In genomic region chr14:35553808-35554207, GRCh38 we compare ENCODE assay signal across 3 cellular contexts.
TF ChIP-seq lines count a peak whose summit lies in the region.

No MANE protein-coding gene starts in this region.

TF ChIP-seq in liver, 16 proteins besides CTCF, POLR2A, EP300 and RAD21 (continued from another document):
- TF ChIP-seq, protein P1, sequence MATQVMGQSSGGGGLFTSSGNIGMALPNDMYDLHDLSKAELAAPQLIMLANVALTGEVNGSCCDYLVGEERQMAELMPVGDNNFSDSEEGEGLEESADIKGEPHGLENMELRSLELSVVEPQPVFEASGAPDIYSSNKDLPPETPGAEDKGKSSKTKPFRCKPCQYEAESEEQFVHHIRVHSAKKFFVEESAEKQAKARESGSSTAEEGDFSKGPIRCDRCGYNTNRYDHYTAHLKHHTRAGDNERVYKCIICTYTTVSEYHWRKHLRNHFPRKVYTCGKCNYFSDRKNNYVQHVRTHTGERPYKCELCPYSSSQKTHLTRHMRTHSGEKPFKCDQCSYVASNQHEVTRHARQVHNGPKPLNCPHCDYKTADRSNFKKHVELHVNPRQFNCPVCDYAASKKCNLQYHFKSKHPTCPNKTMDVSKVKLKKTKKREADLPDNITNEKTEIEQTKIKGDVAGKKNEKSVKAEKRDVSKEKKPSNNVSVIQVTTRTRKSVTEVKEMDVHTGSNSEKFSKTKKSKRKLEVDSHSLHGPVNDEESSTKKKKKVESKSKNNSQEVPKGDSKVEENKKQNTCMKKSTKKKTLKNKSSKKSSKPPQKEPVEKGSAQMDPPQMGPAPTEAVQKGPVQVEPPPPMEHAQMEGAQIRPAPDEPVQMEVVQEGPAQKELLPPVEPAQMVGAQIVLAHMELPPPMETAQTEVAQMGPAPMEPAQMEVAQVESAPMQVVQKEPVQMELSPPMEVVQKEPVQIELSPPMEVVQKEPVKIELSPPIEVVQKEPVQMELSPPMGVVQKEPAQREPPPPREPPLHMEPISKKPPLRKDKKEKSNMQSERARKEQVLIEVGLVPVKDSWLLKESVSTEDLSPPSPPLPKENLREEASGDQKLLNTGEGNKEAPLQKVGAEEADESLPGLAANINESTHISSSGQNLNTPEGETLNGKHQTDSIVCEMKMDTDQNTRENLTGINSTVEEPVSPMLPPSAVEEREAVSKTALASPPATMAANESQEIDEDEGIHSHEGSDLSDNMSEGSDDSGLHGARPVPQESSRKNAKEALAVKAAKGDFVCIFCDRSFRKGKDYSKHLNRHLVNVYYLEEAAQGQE (IDR thresholded peaks at IDR 0.05): peak; percentile 34
- TF ChIP-seq FOXA1 (IDR thresholded peaks at IDR 0.05): no peak
TF ChIP-seq in liver: peak in this region for 1.

TF ChIP-seq in HepG2, 621 proteins besides CTCF, POLR2A, EP300 and RAD21:
- TF ChIP-seq PHF5A (CRISPR knock-in tag; IDR thresholded peaks at IDR 0.05; ENCODE audit: low read depth, unreplicated experiment) (no peak), SMC3 (IDR thresholded peaks at IDR 0.05; ENCODE audit: low read length) (no peak), STAT5B (CRISPR knock-in tag; IDR thresholded peaks at IDR 0.05) (no peak), TP53 (CRISPR knock-in tag; conservative IDR thresholded peaks at IDR 0.05) (no peak)
TF ChIP-seq in HepG2: peak in this region for 0.

TF ChIP-seq in SK-N-SH, 30 proteins besides CTCF, POLR2A, EP300 and RAD21 (continued from another document):
- TF ChIP-seq, protein P2, sequence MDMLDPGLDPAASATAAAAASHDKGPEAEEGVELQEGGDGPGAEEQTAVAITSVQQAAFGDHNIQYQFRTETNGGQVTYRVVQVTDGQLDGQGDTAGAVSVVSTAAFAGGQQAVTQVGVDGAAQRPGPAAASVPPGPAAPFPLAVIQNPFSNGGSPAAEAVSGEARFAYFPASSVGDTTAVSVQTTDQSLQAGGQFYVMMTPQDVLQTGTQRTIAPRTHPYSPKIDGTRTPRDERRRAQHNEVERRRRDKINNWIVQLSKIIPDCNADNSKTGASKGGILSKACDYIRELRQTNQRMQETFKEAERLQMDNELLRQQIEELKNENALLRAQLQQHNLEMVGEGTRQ (IDR thresholded peaks at IDR 0.05; ENCODE audit: borderline replicate concordance, low read depth, low read length): no peak
- TF ChIP-seq TAF1 (IDR thresholded peaks at IDR 0.05; ENCODE audit: borderline replicate concordance, low read depth, low read length) (no peak), CHD2 (IDR thresholded peaks at IDR 0.05; ENCODE audit: low read length, partially characterized antibody) (no peak), RFX5 (IDR thresholded peaks at IDR 0.05; ENCODE audit: low read length) (no peak), TCF12 (IDR thresholded peaks at IDR 0.05) (peak; percentile 12; the same call in 1 of the 2 replicates), JUND (IDR thresholded peaks at IDR 0.05) (no peak; the same call in 1 of the 2 replicates), SIN3A (IDR thresholded peaks at IDR 0.05; ENCODE audit: borderline replicate concordance, low read depth, low read length) (no peak), IRF3 (IDR thresholded peaks at IDR 0.05; ENCODE audit: low read depth, low read length) (no peak), MEF2A (IDR thresholded peaks at IDR 0.05; ENCODE audit: borderline replicate concordance, low read depth) (peak; percentile 95), MXI1 (IDR thresholded peaks at IDR 0.05; ENCODE audit: low read depth, low read length) (no peak), ELF1 (IDR thresholded peaks at IDR 0.05) (no peak), USF1 (IDR thresholded peaks at IDR 0.05; ENCODE audit: borderline replicate concordance, low read depth) (no peak), FOXM1 (IDR thresholded peaks at IDR 0.05; ENCODE audit: low read depth) (no peak), TEAD4 (IDR thresholded peaks at IDR 0.05; ENCODE audit: borderline replicate concordance, insufficient read depth) (0 out of 2 replicates have a peak, but pooled peaks have one; percentile 39), YY1 (IDR thresholded peaks at IDR 0.05; ENCODE audit: low read depth) (no peak), POLR2AphosphoS5 (IDR thresholded peaks at IDR 0.05; ENCODE audit: low read depth, low read length) (no peak), GATA2 (CRISPR knock-in tag; IDR thresholded peaks at IDR 0.05) (no peak)
- TF ChIP-seq, protein P3, sequence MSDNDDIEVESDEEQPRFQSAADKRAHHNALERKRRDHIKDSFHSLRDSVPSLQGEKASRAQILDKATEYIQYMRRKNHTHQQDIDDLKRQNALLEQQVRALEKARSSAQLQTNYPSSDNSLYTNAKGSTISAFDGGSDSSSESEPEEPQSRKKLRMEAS (IDR thresholded peaks at IDR 0.05; ENCODE audit: low read depth): no peak
- TF ChIP-seq, protein P4, sequence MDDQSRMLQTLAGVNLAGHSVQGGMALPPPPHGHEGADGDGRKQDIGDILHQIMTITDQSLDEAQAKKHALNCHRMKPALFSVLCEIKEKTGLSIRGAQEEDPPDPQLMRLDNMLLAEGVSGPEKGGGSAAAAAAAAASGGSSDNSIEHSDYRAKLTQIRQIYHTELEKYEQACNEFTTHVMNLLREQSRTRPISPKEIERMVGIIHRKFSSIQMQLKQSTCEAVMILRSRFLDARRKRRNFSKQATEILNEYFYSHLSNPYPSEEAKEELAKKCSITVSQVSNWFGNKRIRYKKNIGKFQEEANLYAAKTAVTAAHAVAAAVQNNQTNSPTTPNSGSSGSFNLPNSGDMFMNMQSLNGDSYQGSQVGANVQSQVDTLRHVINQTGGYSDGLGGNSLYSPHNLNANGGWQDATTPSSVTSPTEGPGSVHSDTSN (IDR thresholded peaks at IDR 0.05): no peak
